ENCODE assay signal across 8 cellular contexts in genomic region chr9:34126207-34127034, GRCh38. TPM values are rescaled to one million over a fixed set of nuclear protein-coding genes. Genes with fewer than 3 reads are reported as not detected.
DNase-seq lines count a peak whose midpoint lies in the region; ATAC-seq, FAIRE-seq and TF ChIP-seq lines count a peak whose summit lies in the region.

Gene DCAF12, minus strand, starts transcription at chr9:34126698. Its CDS starts 267 bp downstream, at chr9:34126431.

- DNase-seq in NCI-H146 treated with DMSO at 0.1 percent for 48 hours (lab: John Stamatoyannopoulos, UW; ENCODE audit: unreplicated experiment) = peak; percentile 93
- DNase-seq in T-helper 22 cell (ENCODE audit: low read depth) = peak; percentile 77
- peak; percentile 31 to 93 for DNase-seq in ascending aorta (ENCODE audit: low spot score in 2 of 2)
- DNase-seq in right cardiac atrium = peak; percentile 92 to 97 (median 96)
- DNase-seq in pulmonary artery endothelial cell (ENCODE audit: low read depth, low spot score) = peak; percentile 64
- peak; percentile 96 for DNase-seq in urothelium cell line (ENCODE audit: low spot score)

- no peaks in the 10 kb centered on the region for H3K27me3 ChIP-seq in ascending aorta
- H3K27me3 ChIP-seq in right cardiac atrium (ENCODE audit: control insufficient read depth, insufficient read depth) = no peaks in the 10 kb centered on the region

- H3K4me3 ChIP-seq in ascending aorta (peak within 1 kb of the TSS; percentile 61 to 85), right cardiac atrium (ENCODE audit: low read length) (peak within 1 kb of the TSS; percentile 87)

- WGBS in right cardiac atrium = under 1% methylated on average over 67 of the region's 67 CpGs

- peaks cover 0 to 13% of the 10 kb centered on the region in 2 donors for H3K36me3 ChIP-seq in ascending aorta

- peak; percentile 98 for FAIRE-seq in urothelium cell line (lab: Jason Lieb, UNC)

- H3K27ac ChIP-seq in ascending aorta (peak within 1 kb of the TSS; percentile 90 to 95), right cardiac atrium (ENCODE audit: low read length) (peak within 1 kb of the TSS; percentile 94)

- H3K9me3 ChIP-seq in ascending aorta (no peaks in the 10 kb centered on the region), right cardiac atrium (ENCODE audit: control insufficient read depth, low read length) (no peaks in the 10 kb centered on the region)

- peak in 1 of 3 experiments; percentile 22 for TF ChIP-seq CTCF in ascending aorta (IDR thresholded peaks at IDR 0.05)

- H3K4me1 ChIP-seq in ascending aorta (peaks cover 9 to 12% of the 10 kb centered on the region in 2 donors), right cardiac atrium (ENCODE audit: control insufficient read depth, insufficient read depth, low read length) (peaks cover 4% of the 10 kb centered on the region)

- ATAC-seq in GM18498 (IDR thresholded peaks at IDR 0.05; ENCODE audit: unreplicated experiment) = peak; percentile 82
- ATAC-seq in HG02870 (IDR thresholded peaks at IDR 0.05; ENCODE audit: unreplicated experiment) = peak; percentile 71
- peak; percentile 97 to 99 for ATAC-seq in right cardiac atrium

- intact Hi-C loops in ascending aorta (cut with DNase I) = loop anchor here (1.0 to 5.0 kb wide), 8 partner anchors 39 to 396 kb away; partner anchors contain the start of genes DNAI1, ENHO, FAM219A and KIF24
- intact Hi-C loops in right cardiac atrium (cut with DNase I) = loop anchor here in 1 of 4 donors (10.0 kb wide), 1 partner anchor 128 kb away; no protein-coding TSS in a partner anchor

RNA-seq across cellular contexts. Expression of gene DCAF12, which starts in this region (rescaled TPM):
- 27.5 TPM for total RNA-seq in ascending aorta
- total RNA-seq in right cardiac atrium = 10 to 100 TPM; 12.0 to 17.1 (median 15.5) TPM
- polyA plus RNA-seq in right cardiac atrium = 8.3 TPM
- 17.0 and 19.5 TPM in 2 replicates for total RNA-seq in pulmonary artery endothelial cell

Comparison
In these comparisons a context has a peak if more than half of its experiments do, and no peak if none do; other contexts are left out.
1. Peak in every context shown above with its lines: DNase-seq, ATAC-seq, H3K4me3 ChIP-seq and H3K27ac ChIP-seq.